Comparison of ENCODE assay signal across 8 cellular contexts in the genomic region with DNA sequence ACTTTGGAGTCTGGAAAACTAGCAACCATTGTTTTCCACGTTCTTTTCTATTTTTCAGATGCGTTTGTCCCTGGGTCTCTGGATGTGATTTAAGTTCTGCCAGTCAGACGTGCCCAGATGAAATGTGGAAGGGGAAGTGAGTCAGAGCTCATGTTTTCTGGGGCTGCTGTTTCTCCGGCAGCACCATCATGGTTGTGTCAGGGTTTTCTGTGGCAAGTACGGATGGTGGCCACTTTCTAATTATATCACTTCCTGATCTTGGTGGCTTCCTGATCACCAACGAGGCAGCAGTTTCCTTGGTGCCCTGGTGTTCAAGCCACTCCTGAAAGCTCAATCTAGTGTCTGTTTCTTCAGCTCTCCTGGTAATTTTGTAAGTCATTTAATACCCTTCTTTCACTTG. TPM values are rescaled to one million over a fixed set of nuclear protein-coding genes. Genes with fewer than 3 reads are reported as not detected.
DNase-seq lines count a peak whose midpoint lies in the region; ATAC-seq, FAIRE-seq and TF ChIP-seq lines count a peak whose summit lies in the region.

No MANE protein-coding gene starts in this region.

- H3K36me3 Mint-ChIP-seq in CD14-positive monocyte: no peaks in the 10 kb centered on the region

- TF ChIP-seq CTCF in CD14-positive monocyte (IDR thresholded peaks at IDR 0.05) (no peak), D721Med (IDR thresholded peaks at IDR 0.05; ENCODE audit: insufficient read depth, missing control alignments) (no peak)

- peak overlapping the region; percentile 76 for H3K27ac ChIP-seq in layer of hippocampus (ENCODE audit: low read depth, low read length)

- peak overlapping the region; percentile 47 to 83 for H3K4me3 Mint-ChIP-seq in CD14-positive monocyte

- H3K27me3 Mint-ChIP-seq in CD14-positive monocyte (ENCODE audit: low read depth in 3 of 3): no peaks in the 10 kb centered on the region

- intact Hi-C loops in CD14-positive monocyte (cut with micrococcal nuclease): loop anchor here in 1 of 2 donors (5.0 to 10.0 kb wide), 2 partner anchors 731 to 859 kb away; no protein-coding TSS in a partner anchor

- FAIRE-seq in D721Med (lab: Jason Lieb, UNC): no peak

- peaks cover 0 to 9% (median 2%) of the 10 kb centered on the region in 7 donors for H3K9me3 Mint-ChIP-seq in CD14-positive monocyte

- peaks cover 50% of the 10 kb centered on the region for H3K4me1 Mint-ChIP-seq in CD14-positive monocyte

- H3K27me3 ChIP-seq in layer of hippocampus (ENCODE audit: control insufficient read depth, insufficient read depth, low read length): no peaks in the 10 kb centered on the region

- DNase-seq in CD14-positive monocyte (ENCODE audit: low spot score) (peak; percentile 91), D721Med (ENCODE audit: insufficient read length, low spot score) (no peak), NCI-H2196 treated with DMSO at 0.1 percent for 48 hours (lab: John Stamatoyannopoulos, UW; ENCODE audit: unreplicated experiment) (no peak), foreskin melanocyte (no peak)
- DNase-seq in activated T-cell treated with anti-CD3 and anti-CD28 coated beads, Interleukin-2, amount 50 U/mL, for 48 hours: peak; percentile 31

- H3K27ac Mint-ChIP-seq in CD14-positive monocyte: peak overlapping the region; percentile 99 to 100 (median 100)

- peak; percentile 91 for ATAC-seq in GM19351 (IDR thresholded peaks at IDR 0.05; ENCODE audit: unreplicated experiment)
- peak; percentile 72 for ATAC-seq in HG03469 (IDR thresholded peaks at IDR 0.05; ENCODE audit: unreplicated experiment)

RNA-seq across cellular contexts. Expression of a gene that starts 31.4 kb away (rescaled TPM):
- polyA plus RNA-seq in CD14-positive monocyte: under 1 TPM; 0.18 to 0.87 TPM

Comparison
In these comparisons a context has a peak if more than half of its experiments do, and no peak if none do; other contexts are left out.
1. DNase-seq: peak in CD14-positive monocyte (single experiment) and activated T-cell treated with anti-CD3 and anti-CD28 coated beads, Interleukin-2, amount 50 U/mL, for 48 hours (2 of 2); none in D721Med (single experiment), NCI-H2196 treated with DMSO at 0.1 percent for 48 hours (single experiment) and foreskin melanocyte (single experiment).